ENCODE assay signal across 24 cellular contexts in the genomic region with DNA sequence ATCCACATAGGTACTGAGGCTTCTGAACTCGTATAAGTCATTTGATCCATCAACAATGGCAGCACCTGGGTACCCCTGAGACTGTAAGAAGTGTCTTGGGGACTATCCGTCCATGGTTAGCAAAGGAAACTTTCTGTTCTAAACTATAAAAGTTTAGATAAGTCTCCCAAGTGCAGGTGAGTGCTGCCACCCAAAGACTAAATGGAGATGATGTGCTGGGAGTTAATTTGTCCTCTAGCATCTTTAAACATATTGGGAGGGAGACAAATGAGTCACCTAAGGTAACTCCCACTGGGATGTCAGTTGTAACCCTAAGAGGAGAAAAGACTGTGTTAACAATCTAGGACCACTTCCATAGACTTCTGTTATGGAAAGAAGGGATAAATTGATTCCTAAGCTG. TPM values are rescaled to one million over a fixed set of nuclear protein-coding genes. Genes with fewer than 3 reads are reported as not detected.
A peak's percentile ranks its signal among the peaks of the same experiment; 100 is the strongest.
DNase-seq lines count a peak whose midpoint lies in the region; ATAC-seq, FAIRE-seq and TF ChIP-seq lines count a peak whose summit lies in the region.
"Had no signal": no experiment of that assay in that cellular context is flagged by ENCODE, and none has a peak within 500 bp of the region (broad histone marks: within the 10 kb centered on the region; RNA-seq: fewer than 3 reads in every experiment).

No MANE protein-coding gene starts in this region.

- H3K9me1 ChIP-seq in IMR-90 (ENCODE audit: insufficient read depth, low read length), result no peaks in the 10 kb centered on the region
- no peaks in the 10 kb centered on the region for H3K9me1 ChIP-seq in keratinocyte (ENCODE audit: control insufficient read depth, extremely low read depth, insufficient read depth, low read length)

- no peaks in the 10 kb centered on the region for H3K79me2 ChIP-seq in keratinocyte (ENCODE audit: control insufficient read depth, insufficient read depth, low read length)
- H3K79me2 ChIP-seq in H9 (ENCODE audit: insufficient read depth, low read length), result no peaks in the 10 kb centered on the region

- FAIRE-seq in keratinocyte (lab: Jason Lieb, UNC), result peak; percentile 56

- H3K9me3 ChIP-seq in IMR-90 (ENCODE audit: control insufficient read depth, insufficient read depth, low read length), result no peaks in the 10 kb centered on the region
- no peaks in the 10 kb centered on the region for H3K9me3 ChIP-seq in keratinocyte (ENCODE audit: control insufficient read depth, low read depth, low read length)
- H3K9me3 ChIP-seq in H9 (ENCODE audit: control insufficient read depth, low read depth, low read length), result no peaks in the 10 kb centered on the region
- H3K9me3 ChIP-seq: adrenal gland, MG63 had no signal

- no peak overlapping the region for H3K56ac ChIP-seq in IMR-90 (ENCODE audit: extremely low read depth, insufficient read depth, low read length)
- no peak overlapping the region for H3K56ac ChIP-seq in H9 (ENCODE audit: insufficient read length, low read depth, low read length)

- H3K23ac ChIP-seq in IMR-90 (ENCODE audit: low read depth, low read length) (no peak overlapping the region), H9 (ENCODE audit: insufficient read length, low read depth, low read length) (no peak overlapping the region)

- DNase-seq in GM12864 (ENCODE audit: low read depth) (no peak), IMR-90 (no peak), RKO (ENCODE audit: low spot score) (peak; percentile 8), keratinocyte (ENCODE audit: low read depth, low spot score) (no peak), H9 (no peak), cerebellar cortex (ENCODE audit: low spot score) (no peak), endothelial cell (ENCODE audit: low spot score) (no peak)
- DNase-seq: activated CD4-positive, alpha-beta memory T cell treated with anti-CD3 and anti-CD28 coated beads, Interleukin-2, amount 10 ng/mL, durations not matched to agents 7 days and 5 days; activated CD4-positive, CD25-positive, alpha-beta regulatory T cell; activated gamma-delta T cell treated with Interleukin-2 at 50 U/mL for 16 hours; adrenal gland; CD4-positive, alpha-beta T cell; DMS153; endodermal cell; GF-D8; kidney glomerular epithelial cell; mesenchymal stem cell; MG63; NCI-H1436 treated with DMSO at 0.1 percent for 48 hours; NCI-H2171; NCI-H524 treated with DMSO at 0.1 percent for 48 hours; SHP77 had no signal

- intact Hi-C loops in IMR-90 (cut with micrococcal nuclease), result no loop called here

- H4K20me1 ChIP-seq in IMR-90 (ENCODE audit: insufficient read depth, low read length) (no peaks in the 10 kb centered on the region), keratinocyte (ENCODE audit: control insufficient read depth, extremely low read depth, insufficient read depth, low read length) (no peaks in the 10 kb centered on the region), H9 (ENCODE audit: control insufficient read depth, insufficient read depth, insufficient read length) (no peaks in the 10 kb centered on the region)

- no peak overlapping the region for H3K9ac ChIP-seq in IMR-90 (ENCODE audit: low read depth, low read length)
- H3K9ac ChIP-seq in keratinocyte (ENCODE audit: control insufficient read depth, extremely low read depth, insufficient read depth, low read length), result no peak overlapping the region
- no peak overlapping the region for H3K9ac ChIP-seq in H9 (ENCODE audit: extremely low read depth, insufficient read length, low read length)

- no peak overlapping the region for H4K91ac ChIP-seq in IMR-90 (ENCODE audit: insufficient read depth, low read depth, low read length)
- H4K91ac ChIP-seq in H9 (ENCODE audit: insufficient read length, low read depth, low read length), result no peak overlapping the region

- H3K4me3 ChIP-seq in GM12864 (ENCODE audit: low read depth, low read length) (no peak overlapping the region), IMR-90 (ENCODE audit: insufficient read depth, low read depth, low read length) (no peak overlapping the region), keratinocyte (ENCODE audit: control insufficient read depth in 2 of 3, extremely low read depth in 1 of 3, insufficient read depth in 2 of 3, low read depth in 1 of 3, low read length in 3 of 3) (no peak overlapping the region)
- H3K4me3 ChIP-seq: adrenal gland, coronary artery, MG63 had no signal

- H3K14ac ChIP-seq in IMR-90 (replicated peaks; ENCODE audit: low read depth, low read length) (no peak overlapping the region), H9 (ENCODE audit: insufficient read depth, low read length) (no peak overlapping the region)

- H3K4me2 ChIP-seq in IMR-90 (ENCODE audit: low read depth, low read length), result no peak overlapping the region
- peak overlapping the region; percentile 28 for H3K4me2 ChIP-seq in keratinocyte (ENCODE audit: control insufficient read depth, extremely low read depth, insufficient read depth, low read depth, low read length)
- no peak overlapping the region for H3K4me2 ChIP-seq in H9 (ENCODE audit: insufficient read depth, insufficient read length, low read length)

- no TSS peak for BruUV-seq in IMR-90 (replicated peaks; lab: Mats Ljungman, UMichigan)

- H3K27ac ChIP-seq in IMR-90 (ENCODE audit: insufficient read depth, low read length) (no peak overlapping the region), keratinocyte (ENCODE audit: control insufficient read depth, insufficient read depth, low read length) (no peak overlapping the region), H9 (ENCODE audit: insufficient read length, low read depth, low read length) (no peak overlapping the region)
- H3K27ac ChIP-seq: adrenal gland, coronary artery had no signal

- H4K5ac ChIP-seq in IMR-90 (ENCODE audit: low read depth, low read length) (no peak overlapping the region), H9 (ENCODE audit: insufficient read length, low read depth, low read length) (no peak overlapping the region)

- H3K27me3 Mint-ChIP-seq in H9 (ENCODE audit: low read depth), result peaks cover 6% of the 10 kb centered on the region
- H3K27me3 Mint-ChIP-seq in endothelial cell (ENCODE audit: unreplicated experiment), result peaks cover 2% of the 10 kb centered on the region

- H3K4ac ChIP-seq in IMR-90 (ENCODE audit: low read depth, low read length) (no peak overlapping the region), H9 (ENCODE audit: low read depth, low read length) (no peak overlapping the region)

- dilution Hi-C loops in IMR-90 (cut with HindIII; ENCODE audit: low sequenced_read_pairs, unreplicated experiment) (no loop called here), keratinocyte (cut with MboI; ENCODE audit: extremely low pct_ligation_motif_present, low sequenced_read_pairs) (no loop called here)

- H2BK5ac ChIP-seq in IMR-90 (ENCODE audit: low read depth, low read length, poor library complexity, severe bottlenecking), result no peak overlapping the region
- no peak overlapping the region for H2BK5ac ChIP-seq in H9 (ENCODE audit: insufficient read length, low read length)

- H2AK9ac ChIP-seq in IMR-90 (replicated peaks; ENCODE audit: low read depth, low read length, poor library complexity), result no peak overlapping the region

- H2AK5ac ChIP-seq in IMR-90 (ENCODE audit: low read depth, low read length) (no peak overlapping the region), H9 (ENCODE audit: insufficient read length, low read length) (no peak overlapping the region)

- H3K4me3 Mint-ChIP-seq in H9, result no peak overlapping the region
- no peak overlapping the region for H3K4me3 Mint-ChIP-seq in endothelial cell (ENCODE audit: unreplicated experiment)
- H3K4me3 Mint-ChIP-seq: activated CD4-positive, alpha-beta memory T cell treated with anti-CD3 and anti-CD28 coated beads, Interleukin-2, amount 10 ng/mL, durations not matched to agents 7 days and 5 days; CD4-positive, alpha-beta T cell; endodermal cell had no signal

- H3K23me2 ChIP-seq in H9 (ENCODE audit: insufficient read length, low read depth, low read length, poor library complexity, severe bottlenecking), result no peaks in the 10 kb centered on the region

- H3K79me1 ChIP-seq in IMR-90 (ENCODE audit: low read depth in 1 of 2, low read length in 2 of 2) (peaks cover 10 to 33% of the 10 kb centered on the region in 2 experiments; a peak in 3 of 4 replicates), H9 (ENCODE audit: insufficient read depth, low read depth, low read length, poor library complexity, severe bottlenecking) (no peaks in the 10 kb centered on the region)

- H3K18ac ChIP-seq in IMR-90 (ENCODE audit: low read depth, low read length) (no peak overlapping the region), H9 (ENCODE audit: insufficient read length, low read depth, low read length) (no peak overlapping the region)

- H2AFZ ChIP-seq in IMR-90 (replicated peaks; ENCODE audit: low read length, poor library complexity) (no peak overlapping the region), keratinocyte (ENCODE audit: control insufficient read depth, low read length) (no peak overlapping the region), H9 (ENCODE audit: low read length) (no peak overlapping the region)

- H3K27me3 ChIP-seq in IMR-90 (ENCODE audit: control insufficient read depth, insufficient read depth, low read length) (no peaks in the 10 kb centered on the region), keratinocyte (ENCODE audit: control insufficient read depth, extremely low read depth, insufficient read depth, low read length) (no peaks in the 10 kb centered on the region), H9 (ENCODE audit: insufficient read depth, low read length) (no peaks in the 10 kb centered on the region)
- H3K27me3 ChIP-seq: MG63 had no signal

- TF ChIP-seq CTCF in GM12864 (IDR thresholded peaks at IDR 0.05; ENCODE audit: low read depth, low read length, missing control alignments) (peak; percentile 4), IMR-90 (conservative IDR thresholded peaks at IDR 0.05; ENCODE audit: low read depth, low read length) (no peak), keratinocyte (optimal IDR thresholded peaks at IDR 0.05 in 1 of 3, IDR thresholded peaks at IDR 0.05 in 1 of 3, conservative IDR thresholded peaks at IDR 0.05 in 1 of 3; ENCODE audit: extremely low read depth in 1 of 3, insufficient read depth in 2 of 3, low read length in 3 of 3) (no peak), H9 (conservative IDR thresholded peaks at IDR 0.05) (no peak), endothelial cell (IDR thresholded peaks at IDR 0.05; ENCODE audit: unreplicated experiment) (no peak)

- TF ChIP-seq RAD21 in IMR-90 (IDR thresholded peaks at IDR 0.05; ENCODE audit: low read length), result no peak

- no peak overlapping the region for H2BK12ac ChIP-seq in H9 (ENCODE audit: insufficient read length, low read depth, low read length)

- H3T11ph ChIP-seq in H9 (ENCODE audit: low read length), result no peak overlapping the region

- H2BK15ac ChIP-seq in IMR-90 (ENCODE audit: low read depth, low read length) (no peak overlapping the region), H9 (ENCODE audit: low read depth, low read length) (no peak overlapping the region)

- WGBS in IMR-90 (ENCODE audit: extremely low coverage in 2 of 2, insufficient read length in 1 of 2), 2 experiments, result no CpG with 5 or more reads among the region's 2 CpGs
- WGBS in H9 (ENCODE audit: extremely low coverage, insufficient read length, low lambda C conversion rate), result no CpG with 5 or more reads among the region's 2 CpGs

- H3K36me3 Mint-ChIP-seq in H9 (ENCODE audit: insufficient read depth in 1 of 3, low read depth in 3 of 3), result no peaks in the 10 kb centered on the region
- no peaks in the 10 kb centered on the region for H3K36me3 Mint-ChIP-seq in endothelial cell (ENCODE audit: low read depth, unreplicated experiment)

- H3K27ac Mint-ChIP-seq in H9, result no peak overlapping the region
- no peak overlapping the region for H3K27ac Mint-ChIP-seq in endothelial cell (ENCODE audit: unreplicated experiment)
- H3K27ac Mint-ChIP-seq: activated CD4-positive, alpha-beta memory T cell treated with anti-CD3 and anti-CD28 coated beads, Interleukin-2, amount 10 ng/mL, durations not matched to agents 7 days and 5 days; CD4-positive, alpha-beta T cell; endodermal cell had no signal

- H2BK20ac ChIP-seq in IMR-90 (ENCODE audit: low read depth, low read length), result peak overlapping the region; percentile 47; the same call in 1 of the 2 replicates
- no peak overlapping the region for H2BK20ac ChIP-seq in H9 (ENCODE audit: low read depth, low read length, poor library complexity, severe bottlenecking)

- H3K36me3 ChIP-seq in IMR-90 (ENCODE audit: control insufficient read depth, insufficient read depth, low read length) (no peaks in the 10 kb centered on the region), keratinocyte (ENCODE audit: control insufficient read depth in 2 of 2, extremely low read depth in 1 of 2, insufficient read depth in 2 of 2, low read length in 2 of 2) (no peaks in the 10 kb centered on the region)
- H3K36me3 ChIP-seq: adrenal gland, MG63 had no signal

- H2BK120ac ChIP-seq in IMR-90 (ENCODE audit: low read depth, low read length), result no peak overlapping the region; the same call in 1 of the 2 replicates
- H2BK120ac ChIP-seq in H9 (ENCODE audit: low read depth, low read length, poor library complexity, severe bottlenecking), result no peak overlapping the region

- in situ Hi-C loops in IMR-90 (cut with MboI; ENCODE audit: low sequenced_read_pairs), result no loop called here

- POLR2A ChIA-PET in IMR-90 (lab: Charles Lee; ENCODE audit: unreplicated experiment), result no interaction called here

- no peaks in the 10 kb centered on the region for H3K9me3 Mint-ChIP-seq in H9
- H3K9me3 Mint-ChIP-seq in endothelial cell (ENCODE audit: unreplicated experiment), result no peaks in the 10 kb centered on the region
- H3K9me3 Mint-ChIP-seq: activated CD4-positive, alpha-beta memory T cell treated with anti-CD3 and anti-CD28 coated beads, Interleukin-2, amount 10 ng/mL, durations not matched to agents 7 days and 5 days; CD4-positive, alpha-beta T cell; endodermal cell had no signal

- CTCF ChIA-PET in IMR-90 (lab: Yijun Ruan, JAX), result interaction anchor here (2.0 kb wide), 1 partner anchor 57 kb away, joined by 6 read pairs; no protein-coding TSS in a partner anchor

- H4K8ac ChIP-seq in IMR-90 (ENCODE audit: low read depth in 2 of 2, low read length in 2 of 2), result no peak overlapping the region
- no peak overlapping the region for H4K8ac ChIP-seq in H9 (replicated peaks; ENCODE audit: insufficient read length, low read depth, low read length)

- peaks cover 6% of the 10 kb centered on the region for H3K4me1 ChIP-seq in IMR-90 (ENCODE audit: control insufficient read depth, insufficient read depth, low read length)
- H3K4me1 ChIP-seq in keratinocyte (ENCODE audit: control insufficient read depth, extremely low read depth, insufficient read depth, low read length), result peaks cover 25% of the 10 kb centered on the region
- peaks cover 2% of the 10 kb centered on the region; the same call in 1 of the 2 replicates for H3K4me1 ChIP-seq in H9 (ENCODE audit: insufficient read depth, low read length)

- no peak for ATAC-seq in IMR-90 (ENCODE audit: low read depth)

- TF ChIP-seq POLR2A in IMR-90 (IDR thresholded peaks at IDR 0.05; ENCODE audit: low read depth, low read length), result no peak

- H3K4me1 Mint-ChIP-seq in H9 (peaks cover 12 to 13% of the 10 kb centered on the region in 2 experiments), endothelial cell (ENCODE audit: unreplicated experiment) (peaks cover 5% of the 10 kb centered on the region)
- H3K4me1 Mint-ChIP-seq: activated CD4-positive, alpha-beta memory T cell treated with anti-CD3 and anti-CD28 coated beads, Interleukin-2, amount 10 ng/mL, durations not matched to agents 7 days and 5 days had no signal

RNA-seq across cellular contexts. Expression of gene BEND6, which starts 6.2 kb away (rescaled TPM):
- total RNA-seq in IMR-90 (2012; rRNA removed) (9.7 and 10.6 TPM in 2 replicates), H9 (2021) (1.4 and 2.3 TPM in 2 replicates), endothelial cell (ENCODE audit: unreplicated experiment) (0.97 TPM)
- polyA plus RNA-seq in IMR-90 (2012; rRNA removed) (4.0 and 4.1 TPM in 2 replicates), keratinocyte (0.77 to 1.0 TPM (median 0.77 TPM) in 3 replicates)
- 1.1 TPM in 2 replicates for polyA plus RNA-seq in IMR-90 (2012; cell fraction: cytosol; rRNA removed)
- 0.66 and 5.0 TPM in 2 replicates for polyA plus RNA-seq in IMR-90 (2012; cell fraction: nucleus; rRNA removed; ENCODE audit: low replicate concordance)
- polyA plus RNA-seq in keratinocyte (2011; ENCODE audit: low read depth), result 2.3 TPM
- 0.48 and 0.86 TPM in 2 replicates for polyA plus RNA-seq in keratinocyte (2011; cell fraction: cytosol; rRNA removed)
- 0.22 and 0.27 TPM in 2 replicates for polyA plus RNA-seq in keratinocyte (2011; cell fraction: nucleus; rRNA removed)
- polyA plus RNA-seq in keratinocyte (2012; ENCODE audit: low replicate concordance), result 0.91 and 1.2 TPM in 2 replicates
- polyA minus RNA-seq in keratinocyte, result 0.51 to 0.89 TPM in 2 of 3 replicates, not detected in the other
- not detected for polyA minus RNA-seq in keratinocyte (2011; cell fraction: cytosol; rRNA and poly(A)+ RNA removed)
- polyA minus RNA-seq in keratinocyte (2011; cell fraction: nucleus; rRNA and poly(A)+ RNA removed), result not detected in 2 replicates
- total RNA-seq: activated CD4-positive, alpha-beta memory T cell treated with anti-CD3 and anti-CD28 coated beads, Interleukin-2, amount 10 ng/mL, durations not matched to agents 7 days and 5 days; CD4-positive, alpha-beta T cell; skeletal muscle tissue had no signal
